ENCODE assay signal across 11 cellular contexts in genomic region chr19:48627211-48627864, GRCh38. TPM values are rescaled to one million over a fixed set of nuclear protein-coding genes. Genes with fewer than 3 reads are reported as not detected.
DNase-seq lines count a peak whose midpoint lies in the region; ATAC-seq and TF ChIP-seq lines count a peak whose summit lies in the region.
"Had no signal": no experiment of that assay in that cellular context is flagged by ENCODE, and none has a peak within 500 bp of the region (broad histone marks: within the 10 kb centered on the region; RNA-seq: fewer than 3 reads in every experiment).

No MANE protein-coding gene starts in this region.

- H3K4me2 ChIP-seq in GM23338: no peak overlapping the region

- intact Hi-C loops in right lobe of liver (cut with DNase I): no loop called here

- no peaks in the 10 kb centered on the region for H3K36me3 ChIP-seq in GM23338 (ENCODE audit: insufficient read depth)
- no peaks in the 10 kb centered on the region for H3K36me3 ChIP-seq in right lobe of liver

- no peak for TF ChIP-seq POLR2A in right lobe of liver (IDR thresholded peaks at IDR 0.05)

- H3K4me1 Mint-ChIP-seq in GM23338: peaks cover 32% of the 10 kb centered on the region

- H3K4me3 Mint-ChIP-seq in GM23338: peak overlapping the region; percentile 17; the same call in 1 of the 3 replicates
- H3K4me3 Mint-ChIP-seq: activated naive CD8-positive, alpha-beta T cell had no signal

- DNase-seq in GM23338 (ENCODE audit: low spot score) (no peak), right lobe of liver (peak in 2 of 3 donors; percentile 35 to 58), NCI-H1048 (lab: John Stamatoyannopoulos, UW) (no peak), RPMI8226 (no peak), NCI-H1694 (lab: John Stamatoyannopoulos, UW) (no peak), epidermal melanocyte (ENCODE audit: insufficient read length, low spot score) (no peak)
- peak; percentile 42 for DNase-seq in activated CD8-positive, alpha-beta memory T cell treated with anti-CD3 and anti-CD28 coated beads, Interleukin-2, amount 50 U/mL, for 4 hours
- DNase-seq: CD4-positive, CD25-positive, alpha-beta regulatory T cell; dorsolateral prefrontal cortex had no signal

- peaks cover 33% of the 10 kb centered on the region for H3K27me3 Mint-ChIP-seq in GM23338 (ENCODE audit: insufficient read depth, low read depth, poor library complexity)
- H3K27me3 Mint-ChIP-seq: activated naive CD8-positive, alpha-beta T cell; CD4-positive, CD25-positive, alpha-beta regulatory T cell had no signal

- H4K20me1 ChIP-seq in GM23338 (replicated peaks; ENCODE audit: insufficient read depth): peaks cover 13% of the 10 kb centered on the region

- H2AFZ ChIP-seq in GM23338: no peak overlapping the region

- H3K4me3 ChIP-seq in GM23338: no peak overlapping the region
- H3K4me3 ChIP-seq in right lobe of liver: no peak overlapping the region
- H3K4me3 ChIP-seq: dorsolateral prefrontal cortex had no signal

- no peak for TF ChIP-seq CTCF in 22Rv1 (IDR thresholded peaks at IDR 0.05)
- TF ChIP-seq CTCF in GM23338 (conservative IDR thresholded peaks at IDR 0.05; ENCODE audit: low read depth in 2 of 2): no peak
- no peak for TF ChIP-seq CTCF in right lobe of liver (IDR thresholded peaks at IDR 0.05)

- peaks cover 8% of the 10 kb centered on the region; the same call in 2 of the 3 replicates for H3K36me3 Mint-ChIP-seq in GM23338 (ENCODE audit: low read depth)

- H3K27ac ChIP-seq in 22Rv1: peak overlapping the region; percentile 100
- H3K27ac ChIP-seq in GM23338 (ENCODE audit: low read depth): no peak overlapping the region
- H3K27ac ChIP-seq in right lobe of liver: no peak overlapping the region

- no peaks in the 10 kb centered on the region for H3K9me2 ChIP-seq in GM23338 (ENCODE audit: insufficient read depth)

- no peaks in the 10 kb centered on the region for H3K27me3 ChIP-seq in GM23338 (ENCODE audit: insufficient read depth)
- H3K27me3 ChIP-seq in right lobe of liver: no peaks in the 10 kb centered on the region
- H3K27me3 ChIP-seq: dorsolateral prefrontal cortex had no signal

- ATAC-seq in GM23338 (no peak), right lobe of liver (peak; percentile 27 to 33 (median 32))

- H3K9me3 Mint-ChIP-seq in GM23338: no peaks in the 10 kb centered on the region; the same call in 1 of the 3 replicates
- H3K9me3 Mint-ChIP-seq: CD4-positive, CD25-positive, alpha-beta regulatory T cell had no signal

- H3K79me2 ChIP-seq in GM23338 (replicated peaks; ENCODE audit: insufficient read depth): peaks cover 11% of the 10 kb centered on the region

- H3K9me3 ChIP-seq in right lobe of liver: no peaks in the 10 kb centered on the region

- WGBS in right lobe of liver (ENCODE audit: insufficient coverage, low coverage, low lambda C conversion rate, missing lambda C conversion rate): 60% methylated on average over 1 of the region's 6 CpGs

- no peak overlapping the region for H3K27ac Mint-ChIP-seq in GM23338
- H3K27ac Mint-ChIP-seq: activated naive CD8-positive, alpha-beta T cell had no signal

- H3K4me1 ChIP-seq in GM23338 (ENCODE audit: insufficient read depth) (peaks cover 25% of the 10 kb centered on the region), right lobe of liver (peaks cover 0 to 41% (median 10%) of the 10 kb centered on the region in 4 donors)

- peaks cover 27% of the 10 kb centered on the region; the same call in 1 of the 2 replicates for H3F3A ChIP-seq in GM23338 (replicated peaks; ENCODE audit: low read depth)

TF ChIP-seq in GM23338, 12 proteins besides CTCF, POLR2A, EP300 and RAD21:
- TF ChIP-seq POLR2AphosphoS5 (IDR thresholded peaks at IDR 0.05; ENCODE audit: low read depth): 0 out of 2 replicates have a peak, but pooled peaks have one; percentile 7
- TF ChIP-seq, protein P1, sequence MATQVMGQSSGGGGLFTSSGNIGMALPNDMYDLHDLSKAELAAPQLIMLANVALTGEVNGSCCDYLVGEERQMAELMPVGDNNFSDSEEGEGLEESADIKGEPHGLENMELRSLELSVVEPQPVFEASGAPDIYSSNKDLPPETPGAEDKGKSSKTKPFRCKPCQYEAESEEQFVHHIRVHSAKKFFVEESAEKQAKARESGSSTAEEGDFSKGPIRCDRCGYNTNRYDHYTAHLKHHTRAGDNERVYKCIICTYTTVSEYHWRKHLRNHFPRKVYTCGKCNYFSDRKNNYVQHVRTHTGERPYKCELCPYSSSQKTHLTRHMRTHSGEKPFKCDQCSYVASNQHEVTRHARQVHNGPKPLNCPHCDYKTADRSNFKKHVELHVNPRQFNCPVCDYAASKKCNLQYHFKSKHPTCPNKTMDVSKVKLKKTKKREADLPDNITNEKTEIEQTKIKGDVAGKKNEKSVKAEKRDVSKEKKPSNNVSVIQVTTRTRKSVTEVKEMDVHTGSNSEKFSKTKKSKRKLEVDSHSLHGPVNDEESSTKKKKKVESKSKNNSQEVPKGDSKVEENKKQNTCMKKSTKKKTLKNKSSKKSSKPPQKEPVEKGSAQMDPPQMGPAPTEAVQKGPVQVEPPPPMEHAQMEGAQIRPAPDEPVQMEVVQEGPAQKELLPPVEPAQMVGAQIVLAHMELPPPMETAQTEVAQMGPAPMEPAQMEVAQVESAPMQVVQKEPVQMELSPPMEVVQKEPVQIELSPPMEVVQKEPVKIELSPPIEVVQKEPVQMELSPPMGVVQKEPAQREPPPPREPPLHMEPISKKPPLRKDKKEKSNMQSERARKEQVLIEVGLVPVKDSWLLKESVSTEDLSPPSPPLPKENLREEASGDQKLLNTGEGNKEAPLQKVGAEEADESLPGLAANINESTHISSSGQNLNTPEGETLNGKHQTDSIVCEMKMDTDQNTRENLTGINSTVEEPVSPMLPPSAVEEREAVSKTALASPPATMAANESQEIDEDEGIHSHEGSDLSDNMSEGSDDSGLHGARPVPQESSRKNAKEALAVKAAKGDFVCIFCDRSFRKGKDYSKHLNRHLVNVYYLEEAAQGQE (IDR thresholded peaks at IDR 0.05; ENCODE audit: unreplicated experiment): no peak
TF ChIP-seq in GM23338: peak in this region for 1.

RNA-seq across cellular contexts. Expression of gene SPHK2, which starts 8.0 kb away (rescaled TPM):
- 39.8 and 50.3 TPM in 2 replicates for total RNA-seq in GM23338 (2014; rRNA removed; shearing (Covaris generic))
- 18.3 TPM in 2 replicates for polyA plus RNA-seq in GM23338 (2016; fragmentation: Nextera tagmentation; extraction: Ambion mirVana)
- 10 to 100 TPM; 11.4 to 30.1 (median 17.2) TPM for total RNA-seq in right lobe of liver

RNA-seq across cellular contexts. Expression of gene RPL18, which starts 8.4 kb away (rescaled TPM):
- total RNA-seq in GM23338 (2014; rRNA removed; shearing (Covaris generic)): 1,660 and 1,898 TPM in 2 replicates
- polyA plus RNA-seq in GM23338 (2016; fragmentation: Nextera tagmentation; extraction: Ambion mirVana): 2,011 and 2,172 TPM in 2 replicates
- total RNA-seq in right lobe of liver: 100 to 1,000 TPM; 355 to 867 (median 385) TPM

RNA-seq across cellular contexts. Expression of gene DBP, which starts 9.8 kb away (rescaled TPM):
- 5.7 and 5.9 TPM in 2 replicates for total RNA-seq in GM23338 (2014; rRNA removed; shearing (Covaris generic))
- 5.0 and 6.3 TPM in 2 replicates for polyA plus RNA-seq in GM23338 (2016; fragmentation: Nextera tagmentation; extraction: Ambion mirVana)
- total RNA-seq in right lobe of liver: 10 to 100 TPM in 2 of 6 experiments, 1 to 10 TPM in 4; 1.8 to 11.6 (median 3.3) TPM

RNA-seq across cellular contexts. Expression of gene FAM83E, which starts 12.5 kb away (rescaled TPM):
- total RNA-seq in GM23338 (2014; rRNA removed; shearing (Covaris generic)): 2.3 and 4.5 TPM in 2 replicates
- 0.90 and 1.0 TPM in 2 replicates for polyA plus RNA-seq in GM23338 (2016; fragmentation: Nextera tagmentation; extraction: Ambion mirVana)
- under 1 TPM in 2 of 6 experiments, not detected in 4; 0.22 to 0.37 TPM for total RNA-seq in right lobe of liver

RNA-seq across cellular contexts. Expression of gene CA11, which starts 18.6 kb away (rescaled TPM):
- total RNA-seq in GM23338 (2014; rRNA removed; shearing (Covaris generic)): 8.8 and 9.8 TPM in 2 replicates
- polyA plus RNA-seq in GM23338 (2016; fragmentation: Nextera tagmentation; extraction: Ambion mirVana): 29.7 and 38.8 TPM in 2 replicates
- total RNA-seq in right lobe of liver: 1 to 10 TPM in 2 of 6 experiments, under 1 TPM in 4; 0.25 to 2.0 (median 0.54) TPM

Comparison
In these comparisons a context has a peak if more than half of its experiments do, and no peak if none do; other contexts are left out.
1. DNase-seq: peak in activated CD8-positive, alpha-beta memory T cell treated with anti-CD3 and anti-CD28 coated beads, Interleukin-2, amount 50 U/mL, for 4 hours (single experiment) and right lobe of liver (2 of 3); none in GM23338 (single experiment), NCI-H1048 (single experiment), RPMI8226 (single experiment), NCI-H1694 (single experiment) and epidermal melanocyte (single experiment).